Comparison of ENCODE assay signal across 24 cellular contexts in the genomic region with DNA sequence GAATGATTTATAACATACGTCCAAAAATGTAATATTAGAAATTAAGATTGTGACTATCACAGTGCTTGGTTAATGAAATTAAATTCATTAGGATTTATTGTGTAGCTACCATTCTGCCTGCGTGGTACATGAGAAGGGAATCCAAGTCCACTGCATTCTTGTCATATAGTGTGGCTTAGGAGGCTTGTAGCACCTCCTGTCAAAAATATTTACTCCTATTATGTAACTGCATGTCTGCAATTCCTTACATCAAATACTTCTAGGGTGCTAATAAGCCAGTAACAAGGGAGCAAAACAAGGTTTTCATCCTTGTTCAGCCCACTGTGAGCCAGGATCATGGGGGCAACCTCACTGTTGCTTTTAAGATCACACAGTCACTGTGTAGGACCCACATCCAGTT.
"Had no signal": no experiment of that assay in that cellular context is flagged by ENCODE, and none has a peak within 500 bp of the region (broad histone marks: within the 10 kb centered on the region; RNA-seq: fewer than 3 reads in every experiment).

No MANE protein-coding gene starts in this region.

- DNase-seq: colonic mucosa; cortex of kidney; dermis blood vessel endothelial cell; dorsolateral prefrontal cortex; effector CD4-positive, alpha-beta T cell; effector CD8-positive, alpha-beta T cell; effector memory CD4-positive, alpha-beta T cell; effector memory CD8-positive, alpha-beta T cell; endodermal cell; erythroblast; esophagus squamous epithelium; foreskin fibroblast; foreskin keratinocyte; foreskin melanocyte; gastrocnemius medialis; glutamatergic neuron; head of caudate nucleus; heart left ventricle; heart right ventricle had no signal

- H3K9me3 ChIP-seq: colonic mucosa, esophagus muscularis mucosa, esophagus squamous epithelium, gastrocnemius medialis, gastroesophageal sphincter, heart left ventricle, heart right ventricle had no signal

- H3K27me3 ChIP-seq: colonic mucosa, esophagus muscularis mucosa, gastrocnemius medialis, gastroesophageal sphincter had no signal

- H3K27ac ChIP-seq: colonic mucosa, coronary artery, dorsolateral prefrontal cortex, epithelial cell of prostate, esophagus muscularis mucosa, esophagus squamous epithelium, foreskin keratinocyte, gastrocnemius medialis, gastroesophageal sphincter, heart left ventricle, heart right ventricle had no signal

- H3K4me3 ChIP-seq: colonic mucosa, coronary artery, dorsolateral prefrontal cortex, esophagus muscularis mucosa, esophagus squamous epithelium, gastrocnemius medialis, gastroesophageal sphincter, heart left ventricle, heart right ventricle had no signal

- H3K36me3 ChIP-seq: colonic mucosa, esophagus muscularis mucosa, esophagus squamous epithelium, gastrocnemius medialis, gastroesophageal sphincter, heart left ventricle, heart right ventricle had no signal

- ATAC-seq: effector memory CD8-positive, alpha-beta T cell; esophagus mucosa; foreskin keratinocyte; gastrocnemius medialis; gastroesophageal sphincter; heart left ventricle; heart right ventricle had no signal

- H3K4me1 ChIP-seq: colonic mucosa, esophagus muscularis mucosa, esophagus squamous epithelium, foreskin keratinocyte, gastrocnemius medialis, gastroesophageal sphincter had no signal
